In the genomic region with DNA sequence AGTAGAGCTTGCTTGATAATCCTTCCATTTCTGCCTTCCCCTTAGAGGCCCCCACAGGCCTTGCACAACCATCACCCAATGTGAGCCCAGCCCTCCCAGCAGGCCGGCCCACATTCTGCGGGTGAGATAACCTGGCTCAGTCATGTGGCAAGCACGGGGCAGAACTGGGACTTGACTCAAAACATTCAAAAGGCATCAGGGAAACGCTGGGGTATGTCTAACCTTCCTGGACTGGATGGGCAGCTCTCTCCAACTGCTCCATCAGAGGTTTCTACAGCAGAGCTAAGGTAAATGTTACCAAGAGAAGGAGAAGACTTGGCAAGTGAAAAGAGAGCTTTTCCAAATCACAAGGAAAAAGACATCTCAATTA, we compare ENCODE assay signal across 8 cellular contexts. TPM values are rescaled to one million over a fixed set of nuclear protein-coding genes. Genes with fewer than 3 reads are reported as not detected.
DNase-seq lines count a peak whose midpoint lies in the region; ATAC-seq and TF ChIP-seq lines count a peak whose summit lies in the region.

No MANE protein-coding gene starts in this region.

- peak overlapping the region; percentile 96 for H3K27ac ChIP-seq in OCI-LY7 (ENCODE audit: low read depth, low read length, poor library complexity, severe bottlenecking)

- DNase-seq in activated naive CD4-positive, alpha-beta T cell treated with Interleukin-2 at 50 U/mL for 16 hours, result peak; percentile 36
- DNase-seq in activated naive CD4-positive, alpha-beta T cell treated with anti-CD3 and anti-CD28 coated beads, Interleukin-2, amount 50 U/mL, for 16 hours, result no peak
- DNase-seq in OCI-LY7 (ENCODE audit: low spot score) (peak; percentile 81), astrocyte of the spinal cord (ENCODE audit: low read depth, low spot score) (peak; percentile 82), kidney tubule cell (ENCODE audit: low spot score) (peak; percentile 87), iPS-NIHi11 (ENCODE audit: low spot score) (no peak)
- peak; percentile 67 for DNase-seq in stimulated activated naive CD8-positive, alpha-beta T cell treated with anti-CD3 and anti-CD28 coated beads, Interleukin-15, Interleukin-2, amounts not matched to agents 100 U/mL and 50 U/mL, for 24 hours

- ATAC-seq in stimulated activated naive CD8-positive, alpha-beta T cell treated with anti-CD3 and anti-CD28 coated beads, Interleukin-15, Interleukin-2, amounts not matched to agents 100 U/mL and 50 U/mL, for 24 hours, result peak; percentile 69
- ATAC-seq in GM19452 (IDR thresholded peaks at IDR 0.05; ENCODE audit: unreplicated experiment), result no peak

- TF ChIP-seq CTCF in OCI-LY7 (conservative IDR thresholded peaks at IDR 0.05; ENCODE audit: low read length), result no peak
- no peak for TF ChIP-seq CTCF in astrocyte of the spinal cord (IDR thresholded peaks at IDR 0.05; ENCODE audit: low read depth, low read length)

- peak overlapping the region; percentile 48 for H3K4me3 ChIP-seq in OCI-LY7 (ENCODE audit: low read depth, low read length, poor library complexity, severe bottlenecking)
- no peak overlapping the region for H3K4me3 ChIP-seq in astrocyte of the spinal cord (ENCODE audit: low read depth, low read length)

- no peak overlapping the region for H2AFZ ChIP-seq in OCI-LY7 (ENCODE audit: low read length)

- CTCF ChIA-PET in OCI-LY7 (lab: Charles Lee; ENCODE audit: unreplicated experiment), result no interaction called here

- in situ Hi-C loops in astrocyte of the spinal cord (cut with HindIII; ENCODE audit: low sequenced_read_pairs), result no loop called here

- H4K20me1 ChIP-seq in OCI-LY7 (ENCODE audit: insufficient read depth, low read length), result no peaks in the 10 kb centered on the region

- H3K4me1 ChIP-seq in OCI-LY7 (ENCODE audit: insufficient read depth, low read length, poor library complexity, severe bottlenecking), result peaks cover 95% of the 10 kb centered on the region

- peak overlapping the region; percentile 77 for H3K4me2 ChIP-seq in OCI-LY7 (ENCODE audit: low read length)

- H3K9me3 ChIP-seq in OCI-LY7 (ENCODE audit: low read length), result peaks cover 11% of the 10 kb centered on the region; the same call in 1 of the 2 replicates

- H3K79me2 ChIP-seq in OCI-LY7 (ENCODE audit: insufficient read depth, low read depth, low read length), result peaks cover 87% of the 10 kb centered on the region

- no TSS peak for BruUV-seq in OCI-LY7 (replicated peaks; lab: Mats Ljungman, UMichigan)

- intact Hi-C loops in OCI-LY7 (cut with micrococcal nuclease; ENCODE audit: unreplicated experiment), result loop anchor here (5.0 to 10.0 kb wide), 3 partner anchors 300 to 628 kb away; partner anchors contain the start of genes HAUS8, MYO9B and TPM4

- H3K9me2 ChIP-seq in OCI-LY7 (ENCODE audit: insufficient read depth, low read length), result no peaks in the 10 kb centered on the region

- H3K36me3 ChIP-seq in OCI-LY7 (ENCODE audit: insufficient read depth, low read length), result peaks cover 31% of the 10 kb centered on the region; the same call in 1 of the 2 replicates

- POLR2A ChIA-PET in OCI-LY7 (lab: Charles Lee), result interaction anchor here (0.6 to 0.9 kb wide), 2 partner anchors 52 to 1598 kb away, joined by 3 to 5 read pairs; no protein-coding TSS in a partner anchor

RNA-seq across cellular contexts. Expression of gene EPS15L1, which starts 24.8 kb away (rescaled TPM):
- 22.4 and 28.1 TPM in 2 replicates for total RNA-seq in OCI-LY7 (2014; rRNA removed; shearing (Covaris generic))
- total RNA-seq in OCI-LY7 (2022), result 67.0 and 67.1 TPM in 2 replicates

RNA-seq across cellular contexts. Expression of gene CALR3, which starts 49.0 kb away (rescaled TPM):
- not detected in 2 replicates for total RNA-seq in OCI-LY7 (2014; rRNA removed; shearing (Covaris generic))
- not detected in 2 replicates for total RNA-seq in OCI-LY7 (2022)

RNA-seq across cellular contexts. Expression of gene C19orf44, which starts 49.2 kb away (rescaled TPM):
- 5.2 and 6.8 TPM in 2 replicates for total RNA-seq in OCI-LY7 (2014; rRNA removed; shearing (Covaris generic))
- total RNA-seq in OCI-LY7 (2022), result 7.6 and 8.4 TPM in 2 replicates

Comparison
In these comparisons a context has a peak if more than half of its experiments do, and no peak if none do; other contexts are left out.
1. DNase-seq: peak in activated naive CD4-positive, alpha-beta T cell treated with Interleukin-2 at 50 U/mL for 16 hours (single experiment), OCI-LY7 (single experiment), astrocyte of the spinal cord (single experiment), kidney tubule cell (single experiment) and stimulated activated naive CD8-positive, alpha-beta T cell treated with anti-CD3 and anti-CD28 coated beads, Interleukin-15, Interleukin-2, amounts not matched to agents 100 U/mL and 50 U/mL, for 24 hours (single experiment); none in activated naive CD4-positive, alpha-beta T cell treated with anti-CD3 and anti-CD28 coated beads, Interleukin-2, amount 50 U/mL, for 16 hours (single experiment) and iPS-NIHi11 (single experiment).